ENCODE assay signal across 20 cellular contexts in the genomic region with DNA sequence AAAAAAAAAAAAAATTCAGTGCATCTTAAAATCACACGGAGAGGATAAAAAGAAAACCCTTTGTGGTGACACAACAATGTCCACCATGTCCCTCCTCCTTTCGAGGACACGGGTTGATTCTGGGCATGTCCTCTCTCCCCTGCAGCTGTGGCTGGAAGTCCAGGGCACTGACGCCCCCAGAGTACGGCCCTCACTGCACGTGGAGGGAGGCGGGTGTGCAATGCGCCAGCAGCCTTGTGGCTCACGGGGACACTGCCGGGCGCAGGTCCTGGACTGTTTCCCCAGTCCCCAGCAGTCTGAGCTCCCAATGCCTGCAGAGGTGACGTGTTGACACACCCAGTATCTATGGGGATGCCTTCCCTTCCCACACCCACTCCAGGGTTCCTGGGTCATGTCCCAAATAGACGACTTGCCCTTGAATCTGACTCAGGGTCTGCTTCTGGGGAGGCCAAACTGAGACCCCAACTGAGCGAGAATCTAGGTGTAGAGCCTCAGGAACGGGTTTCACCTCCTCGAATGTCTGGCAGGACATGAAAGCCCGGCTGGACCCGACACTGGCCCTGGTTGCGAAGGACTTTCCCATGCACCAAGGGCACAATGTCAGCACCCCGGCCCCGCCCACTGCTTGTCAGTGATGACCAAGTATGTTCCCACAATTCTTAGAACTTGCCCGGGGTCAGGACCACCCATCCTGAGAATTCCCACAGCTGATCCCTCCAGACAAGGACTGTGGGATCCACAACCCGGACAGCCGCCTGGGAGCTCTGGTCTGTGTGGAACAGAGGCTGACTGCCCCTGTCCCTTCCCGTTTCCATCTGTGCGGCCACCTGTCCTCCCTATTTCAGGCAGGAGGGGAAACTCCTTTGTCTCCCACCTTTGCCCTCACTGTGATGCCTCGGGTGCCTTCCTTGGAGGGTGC.
"Had no signal": no experiment of that assay in that cellular context is flagged by ENCODE, and none has a peak within 500 bp of the region (broad histone marks: within the 10 kb centered on the region; RNA-seq: fewer than 3 reads in every experiment).

No MANE protein-coding gene starts in this region.

- H3K36me3 ChIP-seq: brain microvascular endothelial cell, cardiac muscle cell had no signal

- H3K4me3 ChIP-seq: cardiac muscle cell had no signal

- H3K27ac ChIP-seq: brain microvascular endothelial cell, cardiac muscle cell had no signal

- H3K27me3 ChIP-seq: brain microvascular endothelial cell, cardiac muscle cell had no signal

- DNase-seq: activated CD4-positive, alpha-beta T cell treated with anti-CD3 and anti-CD28 coated beads for 4 hours; activated CD8-positive, alpha-beta memory T cell treated with anti-CD3 and anti-CD28 coated beads, Interleukin-2, amount 50 U/mL, for 4 hours; activated CD8-positive, alpha-beta T cell treated with anti-CD3 and anti-CD28 coated beads for 36 hours; activated gamma-delta T cell treated with Interleukin-2 at 50 U/mL for 16 hours; activated naive CD4-positive, alpha-beta T cell treated with anti-CD3 and anti-CD28 coated beads, Interleukin-2, amount 10 ng/mL, durations not matched to agents 7 days and 5 days; activated naive CD8-positive, alpha-beta T cell treated with anti-CD3 and anti-CD28 coated beads for 36 hours; activated T-cell treated with anti-CD3 and anti-CD28 coated beads, Interleukin-2, amount 50 U/mL, for 72 hours; brain microvascular endothelial cell; Kasumi-1; KBM-7; NCI-H1105 treated with DMSO at 0.1 percent for 48 hours; NCI-H146; NCI-H187 treated with DMSO at 0.1 percent for 48 hours; NCI-H2081 treated with DMSO at 0.1 percent for 48 hours; NCI-H446; SHP77; T-cell; T-helper 2 cell had no signal

- ATAC-seq: activated CD4-positive, CD25-positive, alpha-beta regulatory T cell treated with anti-CD3 and anti-CD28 coated beads, Interleukin-2, amount 50 U/mL, for 24 hours; activated CD8-positive, alpha-beta T cell treated with anti-CD3 and anti-CD28 coated beads for 36 hours; activated T-cell treated with anti-CD3 and anti-CD28 coated beads, Interleukin-2, amount 50 U/mL, for 72 hours; T-cell had no signal
